Comparison of ENCODE assay signal across 2 cellular contexts in the genomic region with DNA sequence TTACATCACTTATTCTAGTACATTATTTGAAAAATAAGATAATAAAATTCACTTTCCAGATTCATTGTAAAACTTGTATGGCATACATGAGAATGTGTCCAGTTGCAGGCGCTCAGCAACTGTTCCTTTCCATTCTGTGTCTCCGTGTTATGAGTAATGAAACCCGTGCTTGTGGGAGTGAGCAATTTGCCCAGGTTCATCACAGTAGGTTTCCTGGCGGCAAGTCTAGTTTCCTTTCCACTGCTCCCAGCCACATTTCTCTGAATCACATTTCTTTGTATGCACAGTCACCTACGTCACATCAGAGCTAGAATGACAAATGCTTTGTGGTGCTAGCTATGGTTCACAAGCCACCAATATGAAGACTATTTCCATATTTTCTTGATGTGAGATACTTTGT.
TF ChIP-seq lines count a peak whose summit lies in the region.

No MANE protein-coding gene starts in this region.

TF ChIP-seq in endothelial cell of umbilical vein, 7 proteins besides CTCF, POLR2A, EP300 and RAD21:
- TF ChIP-seq JUN (IDR thresholded peaks at IDR 0.05; ENCODE audit: borderline replicate concordance, insufficient read depth, insufficient read length, low read depth) (peak; percentile 61), GATA2 (IDR thresholded peaks at IDR 0.05; ENCODE audit: insufficient read depth, insufficient read length, low read depth, low read length) (no peak), POLR2AphosphoS5 (IDR thresholded peaks at IDR 0.05; ENCODE audit: insufficient read depth, low read depth, low read length) (peak; percentile 31), MYC (IDR thresholded peaks at IDR 0.05; ENCODE audit: low read depth, low read length) (no peak), FOS (IDR thresholded peaks at IDR 0.05; ENCODE audit: borderline replicate concordance, insufficient read depth, low read length) (peak; percentile 71), EZH2 (IDR thresholded peaks at IDR 0.05; ENCODE audit: borderline replicate concordance, low read depth, low read length, severe bottlenecking) (no peak)
- TF ChIP-seq, protein P1, sequence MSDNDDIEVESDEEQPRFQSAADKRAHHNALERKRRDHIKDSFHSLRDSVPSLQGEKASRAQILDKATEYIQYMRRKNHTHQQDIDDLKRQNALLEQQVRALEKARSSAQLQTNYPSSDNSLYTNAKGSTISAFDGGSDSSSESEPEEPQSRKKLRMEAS (IDR thresholded peaks at IDR 0.05; ENCODE audit: insufficient read depth, insufficient read length) = no peak

TF ChIP-seq in GM23338, 12 proteins besides CTCF, POLR2A, EP300 and RAD21:
- TF ChIP-seq, protein P2, sequence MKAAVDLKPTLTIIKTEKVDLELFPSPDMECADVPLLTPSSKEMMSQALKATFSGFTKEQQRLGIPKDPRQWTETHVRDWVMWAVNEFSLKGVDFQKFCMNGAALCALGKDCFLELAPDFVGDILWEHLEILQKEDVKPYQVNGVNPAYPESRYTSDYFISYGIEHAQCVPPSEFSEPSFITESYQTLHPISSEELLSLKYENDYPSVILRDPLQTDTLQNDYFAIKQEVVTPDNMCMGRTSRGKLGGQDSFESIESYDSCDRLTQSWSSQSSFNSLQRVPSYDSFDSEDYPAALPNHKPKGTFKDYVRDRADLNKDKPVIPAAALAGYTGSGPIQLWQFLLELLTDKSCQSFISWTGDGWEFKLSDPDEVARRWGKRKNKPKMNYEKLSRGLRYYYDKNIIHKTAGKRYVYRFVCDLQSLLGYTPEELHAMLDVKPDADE (IDR thresholded peaks at IDR 0.05) = no peak
- TF ChIP-seq CREB1 (CRISPR knock-in tag; IDR thresholded peaks at IDR 0.05; ENCODE audit: low read depth) = no peak
- TF ChIP-seq EZH2 (IDR thresholded peaks at IDR 0.05; ENCODE audit: low read depth, unreplicated experiment) = no peak
- no peak for TF ChIP-seq EZH2phosphoT487 (IDR thresholded peaks at IDR 0.05; ENCODE audit: unreplicated experiment)
- TF ChIP-seq, protein P3, sequence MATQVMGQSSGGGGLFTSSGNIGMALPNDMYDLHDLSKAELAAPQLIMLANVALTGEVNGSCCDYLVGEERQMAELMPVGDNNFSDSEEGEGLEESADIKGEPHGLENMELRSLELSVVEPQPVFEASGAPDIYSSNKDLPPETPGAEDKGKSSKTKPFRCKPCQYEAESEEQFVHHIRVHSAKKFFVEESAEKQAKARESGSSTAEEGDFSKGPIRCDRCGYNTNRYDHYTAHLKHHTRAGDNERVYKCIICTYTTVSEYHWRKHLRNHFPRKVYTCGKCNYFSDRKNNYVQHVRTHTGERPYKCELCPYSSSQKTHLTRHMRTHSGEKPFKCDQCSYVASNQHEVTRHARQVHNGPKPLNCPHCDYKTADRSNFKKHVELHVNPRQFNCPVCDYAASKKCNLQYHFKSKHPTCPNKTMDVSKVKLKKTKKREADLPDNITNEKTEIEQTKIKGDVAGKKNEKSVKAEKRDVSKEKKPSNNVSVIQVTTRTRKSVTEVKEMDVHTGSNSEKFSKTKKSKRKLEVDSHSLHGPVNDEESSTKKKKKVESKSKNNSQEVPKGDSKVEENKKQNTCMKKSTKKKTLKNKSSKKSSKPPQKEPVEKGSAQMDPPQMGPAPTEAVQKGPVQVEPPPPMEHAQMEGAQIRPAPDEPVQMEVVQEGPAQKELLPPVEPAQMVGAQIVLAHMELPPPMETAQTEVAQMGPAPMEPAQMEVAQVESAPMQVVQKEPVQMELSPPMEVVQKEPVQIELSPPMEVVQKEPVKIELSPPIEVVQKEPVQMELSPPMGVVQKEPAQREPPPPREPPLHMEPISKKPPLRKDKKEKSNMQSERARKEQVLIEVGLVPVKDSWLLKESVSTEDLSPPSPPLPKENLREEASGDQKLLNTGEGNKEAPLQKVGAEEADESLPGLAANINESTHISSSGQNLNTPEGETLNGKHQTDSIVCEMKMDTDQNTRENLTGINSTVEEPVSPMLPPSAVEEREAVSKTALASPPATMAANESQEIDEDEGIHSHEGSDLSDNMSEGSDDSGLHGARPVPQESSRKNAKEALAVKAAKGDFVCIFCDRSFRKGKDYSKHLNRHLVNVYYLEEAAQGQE (IDR thresholded peaks at IDR 0.05; ENCODE audit: unreplicated experiment) = no peak
- TF ChIP-seq ZNF114 (CRISPR knock-in tag; IDR thresholded peaks at IDR 0.05) = no peak
- no peak for TF ChIP-seq NANOG (IDR thresholded peaks at IDR 0.05; ENCODE audit: borderline replicate concordance)
- TF ChIP-seq, protein P4, sequence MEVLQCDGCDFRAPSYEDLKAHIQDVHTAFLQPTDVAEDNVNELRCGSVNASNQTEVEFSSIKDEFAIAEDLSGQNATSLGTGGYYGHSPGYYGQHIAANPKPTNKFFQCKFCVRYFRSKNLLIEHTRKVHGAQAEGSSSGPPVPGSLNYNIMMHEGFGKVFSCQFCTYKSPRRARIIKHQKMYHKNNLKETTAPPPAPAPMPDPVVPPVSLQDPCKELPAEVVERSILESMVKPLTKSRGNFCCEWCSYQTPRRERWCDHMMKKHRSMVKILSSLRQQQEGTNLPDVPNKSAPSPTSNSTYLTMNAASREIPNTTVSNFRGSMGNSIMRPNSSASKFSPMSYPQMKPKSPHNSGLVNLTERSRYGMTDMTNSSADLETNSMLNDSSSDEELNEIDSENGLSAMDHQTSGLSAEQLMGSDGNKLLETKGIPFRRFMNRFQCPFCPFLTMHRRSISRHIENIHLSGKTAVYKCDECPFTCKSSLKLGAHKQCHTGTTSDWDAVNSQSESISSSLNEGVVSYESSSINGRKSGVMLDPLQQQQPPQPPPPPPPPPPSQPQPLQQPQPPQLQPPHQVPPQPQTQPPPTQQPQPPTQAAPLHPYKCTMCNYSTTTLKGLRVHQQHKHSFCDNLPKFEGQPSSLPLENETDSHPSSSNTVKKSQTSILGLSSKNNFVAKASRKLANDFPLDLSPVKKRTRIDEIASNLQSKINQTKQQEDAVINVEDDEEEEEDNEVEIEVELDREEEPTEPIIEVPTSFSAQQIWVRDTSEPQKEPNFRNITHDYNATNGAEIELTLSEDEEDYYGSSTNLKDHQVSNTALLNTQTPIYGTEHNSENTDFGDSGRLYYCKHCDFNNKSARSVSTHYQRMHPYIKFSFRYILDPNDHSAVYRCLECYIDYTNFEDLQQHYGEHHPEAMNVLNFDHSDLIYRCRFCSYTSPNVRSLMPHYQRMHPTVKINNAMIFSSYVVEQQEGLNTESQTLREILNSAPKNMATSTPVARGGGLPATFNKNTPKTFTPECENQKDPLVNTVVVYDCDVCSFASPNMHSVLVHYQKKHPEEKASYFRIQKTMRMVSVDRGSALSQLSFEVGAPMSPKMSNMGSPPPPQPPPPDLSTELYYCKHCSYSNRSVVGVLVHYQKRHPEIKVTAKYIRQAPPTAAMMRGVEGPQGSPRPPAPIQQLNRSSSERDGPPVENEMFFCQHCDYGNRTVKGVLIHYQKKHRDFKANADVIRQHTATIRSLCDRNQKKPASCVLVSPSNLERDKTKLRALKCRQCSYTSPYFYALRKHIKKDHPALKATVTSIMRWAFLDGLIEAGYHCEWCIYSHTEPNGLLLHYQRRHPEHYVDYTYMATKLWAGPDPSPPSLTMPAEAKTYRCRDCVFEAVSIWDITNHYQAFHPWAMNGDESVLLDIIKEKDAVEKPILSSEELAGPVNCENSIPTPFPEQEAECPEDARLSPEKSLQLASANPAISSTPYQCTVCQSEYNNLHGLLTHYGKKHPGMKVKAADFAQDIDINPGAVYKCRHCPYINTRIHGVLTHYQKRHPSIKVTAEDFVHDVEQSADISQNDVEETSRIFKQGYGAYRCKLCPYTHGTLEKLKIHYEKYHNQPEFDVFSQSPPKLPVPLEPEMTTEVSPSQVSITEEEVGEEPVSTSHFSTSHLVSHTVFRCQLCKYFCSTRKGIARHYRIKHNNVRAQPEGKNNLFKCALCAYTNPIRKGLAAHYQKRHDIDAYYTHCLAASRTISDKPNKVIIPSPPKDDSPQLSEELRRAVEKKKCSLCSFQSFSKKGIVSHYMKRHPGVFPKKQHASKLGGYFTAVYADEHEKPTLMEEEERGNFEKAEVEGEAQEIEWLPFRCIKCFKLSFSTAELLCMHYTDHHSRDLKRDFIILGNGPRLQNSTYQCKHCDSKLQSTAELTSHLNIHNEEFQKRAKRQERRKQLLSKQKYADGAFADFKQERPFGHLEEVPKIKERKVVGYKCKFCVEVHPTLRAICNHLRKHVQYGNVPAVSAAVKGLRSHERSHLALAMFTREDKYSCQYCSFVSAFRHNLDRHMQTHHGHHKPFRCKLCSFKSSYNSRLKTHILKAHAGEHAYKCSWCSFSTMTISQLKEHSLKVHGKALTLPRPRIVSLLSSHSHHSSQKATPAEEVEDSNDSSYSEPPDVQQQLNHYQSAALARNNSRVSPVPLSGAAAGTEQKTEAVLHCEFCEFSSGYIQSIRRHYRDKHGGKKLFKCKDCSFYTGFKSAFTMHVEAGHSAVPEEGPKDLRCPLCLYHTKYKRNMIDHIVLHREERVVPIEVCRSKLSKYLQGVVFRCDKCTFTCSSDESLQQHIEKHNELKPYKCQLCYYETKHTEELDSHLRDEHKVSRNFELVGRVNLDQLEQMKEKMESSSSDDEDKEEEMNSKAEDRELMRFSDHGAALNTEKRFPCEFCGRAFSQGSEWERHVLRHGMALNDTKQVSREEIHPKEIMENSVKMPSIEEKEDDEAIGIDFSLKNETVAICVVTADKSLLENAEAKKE (CRISPR knock-in tag; IDR thresholded peaks at IDR 0.05) = no peak
- TF ChIP-seq JUNB (IDR thresholded peaks at IDR 0.05; ENCODE audit: unreplicated experiment) = no peak
- no peak for TF ChIP-seq ZNF331 (CRISPR knock-in tag; IDR thresholded peaks at IDR 0.05; ENCODE audit: low read depth)
- no peak for TF ChIP-seq STAT1 (IDR thresholded peaks at IDR 0.05; ENCODE audit: unreplicated experiment)
